Comparison of ENCODE assay signal across 9 cellular contexts in genomic region chr7:91266067-91266930, GRCh38.
A peak's percentile ranks its signal among the peaks of the same experiment; 100 is the strongest.
DNase-seq lines count a peak whose midpoint lies in the region; ATAC-seq and TF ChIP-seq lines count a peak whose summit lies in the region.
"Had no signal": no experiment of that assay in that cellular context is flagged by ENCODE, and none has a peak within 500 bp of the region (broad histone marks: within the 10 kb centered on the region; RNA-seq: fewer than 3 reads in every experiment).

No MANE protein-coding gene starts in this region.

- no peaks in the 10 kb centered on the region for H3K27me3 ChIP-seq in brain microvascular endothelial cell (replicated peaks)
- no peaks in the 10 kb centered on the region for H3K27me3 ChIP-seq in subcutaneous abdominal adipose tissue (ENCODE audit: control insufficient read depth in 5 of 5, insufficient read depth in 4 of 5, low read length in 5 of 5)

- no peak overlapping the region for H3K9ac ChIP-seq in subcutaneous abdominal adipose tissue (ENCODE audit: low read length in 5 of 5)

- peaks cover 0 to 42% (median 36%) of the 10 kb centered on the region in 5 donors for H3K4me1 ChIP-seq in subcutaneous abdominal adipose tissue (ENCODE audit: control insufficient read depth in 5 of 5, insufficient read depth in 5 of 5, low read length in 5 of 5)

- no peaks in the 10 kb centered on the region for H3K9me3 ChIP-seq in subcutaneous abdominal adipose tissue (ENCODE audit: control insufficient read depth in 5 of 5, low read length in 5 of 5)
- H3K9me3 ChIP-seq: A549 had no signal

- H3K4me3 ChIP-seq in brain microvascular endothelial cell (ENCODE audit: low read depth, low read length), result peak overlapping the region; percentile 81
- peak overlapping the region; percentile 62 to 98 (median 93) for H3K4me3 ChIP-seq in subcutaneous abdominal adipose tissue (ENCODE audit: low read depth in 1 of 5, low read length in 5 of 5)

- in situ Hi-C loops in brain microvascular endothelial cell (cut with HindIII; ENCODE audit: low pct_ligation_motif_present, low sequenced_read_pairs), result no loop called here

- no peak for TF ChIP-seq CTCF in brain microvascular endothelial cell (IDR thresholded peaks at IDR 0.05; ENCODE audit: low read depth, low read length, missing control alignments)

- H3K36me3 ChIP-seq in brain microvascular endothelial cell (replicated peaks) (no peaks in the 10 kb centered on the region), subcutaneous abdominal adipose tissue (ENCODE audit: control insufficient read depth in 5 of 5, insufficient read depth in 5 of 5, low read length in 5 of 5) (no peaks in the 10 kb centered on the region)

- no peak overlapping the region for H3K27ac ChIP-seq in brain microvascular endothelial cell
- no peak overlapping the region for H3K27ac ChIP-seq in subcutaneous abdominal adipose tissue (ENCODE audit: low read depth, low read length)

- no peak for ATAC-seq in GM21528 (IDR thresholded peaks at IDR 0.05; ENCODE audit: low FRiP score, unreplicated experiment)

- DNase-seq in SHP77 (lab: John Stamatoyannopoulos, UW) (peak; percentile 40 to 66), SHP77 treated with DMSO at 0.1 percent for 48 hours (lab: John Stamatoyannopoulos, UW) (no peak), brain microvascular endothelial cell (no peak), kidney tubule cell (ENCODE audit: low spot score) (peak; percentile 53), NCI-H1436 (lab: John Stamatoyannopoulos, UW) (no peak), germinal center (ENCODE audit: low spot score) (no peak)

Comparison
In these comparisons a context has a peak if more than half of its experiments do, and no peak if none do; other contexts are left out.
1. DNase-seq: peak in SHP77 (2 of 2) and kidney tubule cell (single experiment); none in SHP77 treated with DMSO at 0.1 percent for 48 hours (single experiment), brain microvascular endothelial cell (single experiment), NCI-H1436 (single experiment) and germinal center (single experiment).